In the genomic region with DNA sequence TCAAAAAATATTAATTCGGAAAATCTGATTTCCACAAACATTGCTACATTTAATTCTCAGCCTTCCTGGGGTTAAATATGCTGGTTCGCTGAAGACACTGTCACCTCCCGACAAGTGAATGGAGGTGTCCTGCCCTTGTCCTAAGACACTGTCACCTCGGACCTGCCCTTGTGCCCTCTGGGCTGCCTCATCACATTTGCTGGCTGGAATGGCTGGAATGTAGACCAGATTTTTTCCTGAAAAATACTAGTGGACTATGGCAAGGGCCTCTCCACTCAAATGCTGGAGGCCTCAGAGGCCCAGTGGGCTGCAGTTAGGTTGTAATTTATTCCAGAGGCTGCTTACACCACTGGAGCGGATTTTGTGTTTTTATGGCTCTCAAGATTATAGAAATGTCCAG, we compare ENCODE assay signal across 30 cellular contexts. TPM values are rescaled to one million over a fixed set of nuclear protein-coding genes. Genes with fewer than 3 reads are reported as not detected.
"Had no signal": no experiment of that assay in that cellular context is flagged by ENCODE, and none has a peak within 500 bp of the region (broad histone marks: within the 10 kb centered on the region; RNA-seq: fewer than 3 reads in every experiment).

No MANE protein-coding gene starts in this region.

- H3K27ac Mint-ChIP-seq: activated CD8-positive, alpha-beta memory T cell treated with anti-CD3 and anti-CD28 coated beads, Interleukin-2, amount 10 ng/mL, durations not matched to agents 7 days and 5 days; activated CD8-positive, alpha-beta T cell treated with anti-CD3 and anti-CD28 coated beads, Interleukin-2, amount 10 ng/mL, durations not matched to agents 7 days and 5 days; activated naive CD4-positive, alpha-beta T cell treated with anti-CD3 and anti-CD28 coated beads, Interleukin-2, amount 10 ng/mL, durations not matched to agents 7 days and 5 days; activated naive CD8-positive, alpha-beta T cell treated with anti-CD3 and anti-CD28 coated beads for 36 hours; activated T-helper 17 cell treated with anti-CD3 and anti-CD28 coated beads, Interleukin-2, amount 50 U/mL, for 72 hours; T-helper 17 cell; WTC11 had no signal

- H3K4me1 ChIP-seq: breast epithelium, Peyer's patch, SJSA1 had no signal

- H3K36me3 Mint-ChIP-seq: activated naive CD4-positive, alpha-beta T cell treated with anti-CD3 and anti-CD28 coated beads, Interleukin-2, amount 10 ng/mL, durations not matched to agents 7 days and 5 days; activated naive CD8-positive, alpha-beta T cell treated with anti-CD3 and anti-CD28 coated beads for 36 hours had no signal

- H3K36me3 ChIP-seq: breast epithelium, Peyer's patch, SJSA1 had no signal

- H3K27me3 Mint-ChIP-seq: activated naive CD4-positive, alpha-beta T cell treated with anti-CD3 and anti-CD28 coated beads, Interleukin-2, amount 10 ng/mL, durations not matched to agents 7 days and 5 days had no signal

- H3K4me3 ChIP-seq: breast epithelium, Peyer's patch, SJSA1 had no signal

- ATAC-seq: activated CD8-positive, alpha-beta memory T cell treated with anti-CD3 and anti-CD28 coated beads, Interleukin-2, amount 10 ng/mL, durations not matched to agents 7 days and 5 days; activated CD8-positive, alpha-beta T cell treated with anti-CD3 and anti-CD28 coated beads, Interleukin-2, amount 10 ng/mL, durations not matched to agents 7 days and 5 days; activated T-cell treated with anti-CD3 and anti-CD28 coated beads, Interleukin-2, amount 50 U/mL, for 4 hours; activated T-helper 17 cell treated with anti-CD3 and anti-CD28 coated beads, Interleukin-2, amount 50 U/mL, for 72 hours; T-helper 17 cell; WTC11 had no signal

- H3K9me3 Mint-ChIP-seq: activated naive CD4-positive, alpha-beta T cell treated with anti-CD3 and anti-CD28 coated beads, Interleukin-2, amount 10 ng/mL, durations not matched to agents 7 days and 5 days; activated naive CD8-positive, alpha-beta T cell treated with anti-CD3 and anti-CD28 coated beads for 36 hours; activated T-cell treated with anti-CD3 and anti-CD28 coated beads, Interleukin-2, amount 50 U/mL, for 4 hours; activated T-helper 17 cell treated with anti-CD3 and anti-CD28 coated beads, Interleukin-2, amount 50 U/mL, for 72 hours had no signal

- H3K9me3 ChIP-seq: Peyer's patch, SJSA1 had no signal

- H3K4me1 Mint-ChIP-seq: activated CD8-positive, alpha-beta memory T cell treated with anti-CD3 and anti-CD28 coated beads, Interleukin-2, amount 10 ng/mL, durations not matched to agents 7 days and 5 days; activated naive CD4-positive, alpha-beta T cell treated with anti-CD3 and anti-CD28 coated beads, Interleukin-2, amount 10 ng/mL, durations not matched to agents 7 days and 5 days; activated naive CD8-positive, alpha-beta T cell treated with anti-CD3 and anti-CD28 coated beads for 36 hours; activated T-helper 17 cell treated with anti-CD3 and anti-CD28 coated beads, Interleukin-2, amount 50 U/mL, for 72 hours; T-helper 17 cell; WTC11 had no signal

- DNase-seq: activated CD4-positive, alpha-beta T cell treated with anti-CD3 and anti-CD28 coated beads for 48 hours; activated CD4-positive, alpha-beta T cell treated with anti-CD3 and anti-CD28 coated beads, Interleukin-2, amount 50 U/mL, for 4 hours; activated CD4-positive, CD25-positive, alpha-beta regulatory T cell treated with anti-CD3 and anti-CD28 coated beads, Interleukin-2, amount 50 U/mL, for 72 hours; activated CD8-positive, alpha-beta memory T cell treated with anti-CD3 and anti-CD28 coated beads, Interleukin-2, amount 10 ng/mL, durations not matched to agents 7 days and 5 days; activated CD8-positive, alpha-beta T cell treated with anti-CD3 and anti-CD28 coated beads, Interleukin-2, amount 10 ng/mL, durations not matched to agents 7 days and 5 days; activated gamma-delta T cell treated with Interleukin-2 at 50 U/mL for 16 hours; activated naive CD4-positive, alpha-beta T cell treated with anti-CD3 and anti-CD28 coated beads, Interleukin-2, amount 10 ng/mL, durations not matched to agents 7 days and 5 days; activated naive CD8-positive, alpha-beta T cell treated with anti-CD3 and anti-CD28 coated beads for 36 hours; activated T-cell treated with anti-CD3 and anti-CD28 coated beads, Interleukin-2, amount 50 U/mL, for 4 hours; anterior cingulate cortex; caudate nucleus; MM.1S; NCI-H1105; NCI-H1436; NCI-H1694 treated with DMSO at 0.1 percent for 48 hours; NCI-H2029 treated with DMSO at 0.1 percent for 48 hours; NCI-H345; NCI-H510A; NCI-H526 treated with DMSO at 0.1 percent for 48 hours; NCI-H82; NK-92 treated with Interleukin-12 subunit alpha and Interleukin-12 subunit beta, amount 100 ng/mL, for 24 hours; Peyer's patch; SHP77; T-helper 17 cell; T-helper 9 cell had no signal

- H3K27me3 ChIP-seq: Peyer's patch had no signal

- H3K4me3 Mint-ChIP-seq: activated CD8-positive, alpha-beta memory T cell treated with anti-CD3 and anti-CD28 coated beads, Interleukin-2, amount 10 ng/mL, durations not matched to agents 7 days and 5 days; activated CD8-positive, alpha-beta T cell treated with anti-CD3 and anti-CD28 coated beads, Interleukin-2, amount 10 ng/mL, durations not matched to agents 7 days and 5 days; activated naive CD4-positive, alpha-beta T cell treated with anti-CD3 and anti-CD28 coated beads, Interleukin-2, amount 10 ng/mL, durations not matched to agents 7 days and 5 days; activated naive CD8-positive, alpha-beta T cell treated with anti-CD3 and anti-CD28 coated beads for 36 hours; activated T-cell treated with anti-CD3 and anti-CD28 coated beads, Interleukin-2, amount 50 U/mL, for 4 hours; activated T-helper 17 cell treated with anti-CD3 and anti-CD28 coated beads, Interleukin-2, amount 50 U/mL, for 72 hours; T-helper 17 cell; WTC11 had no signal

- H3K27ac ChIP-seq: breast epithelium, Peyer's patch, RWPE1, SJSA1 had no signal

RNA-seq across cellular contexts. Expression of gene CACNA1B, which starts 28.2 kb away (rescaled TPM):
- total RNA-seq: activated CD8-positive, alpha-beta memory T cell treated with anti-CD3 and anti-CD28 coated beads, Interleukin-2, amount 10 ng/mL, durations not matched to agents 7 days and 5 days; activated CD8-positive, alpha-beta T cell treated with anti-CD3 and anti-CD28 coated beads, Interleukin-2, amount 10 ng/mL, durations not matched to agents 7 days and 5 days; activated naive CD8-positive, alpha-beta T cell treated with anti-CD3 and anti-CD28 coated beads for 36 hours had no signal
